ENCODE assay signal across 9 cellular contexts in the genomic region with DNA sequence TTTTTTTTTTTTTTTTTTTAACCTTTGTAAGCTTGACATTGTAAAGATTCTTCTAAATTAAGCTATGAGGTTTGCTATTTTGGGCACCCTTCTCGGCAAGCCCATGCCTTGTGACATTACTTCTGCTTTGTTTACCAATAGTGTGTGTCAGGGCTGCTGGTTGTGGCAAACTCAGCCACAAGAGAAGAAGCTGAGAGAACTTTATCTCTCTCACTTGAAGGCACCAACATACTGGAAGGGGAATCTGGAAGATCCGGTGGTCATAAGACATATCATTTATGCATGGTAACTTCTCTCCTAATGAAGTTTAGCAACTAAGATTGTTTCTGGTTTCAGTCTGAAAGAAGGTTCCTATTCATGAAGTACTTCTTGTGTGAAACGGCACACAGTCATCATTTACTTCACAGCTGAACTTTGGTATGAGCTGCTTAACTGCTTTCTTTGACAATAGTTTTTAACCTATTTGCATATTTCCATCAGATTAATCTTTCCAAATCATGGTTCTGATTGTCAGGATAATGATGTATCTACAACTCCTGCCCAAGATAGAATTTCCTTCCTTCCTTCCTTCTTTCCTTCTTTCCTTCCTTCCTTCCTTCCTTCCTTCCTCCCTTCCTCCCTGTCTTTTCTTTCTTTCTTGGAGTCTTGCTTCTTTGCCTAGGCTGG.
DNase-seq lines count a peak whose midpoint lies in the region; ATAC-seq and TF ChIP-seq lines count a peak whose summit lies in the region.
"Had no signal": no experiment of that assay in that cellular context is flagged by ENCODE, and none has a peak within 500 bp of the region (broad histone marks: within the 10 kb centered on the region; RNA-seq: fewer than 3 reads in every experiment).

No MANE protein-coding gene starts in this region.

- no peaks in the 10 kb centered on the region for H3K36me3 Mint-ChIP-seq in activated T-helper 17 cell treated with anti-CD3 and anti-CD28 coated beads, Interleukin-2, amount 50 U/mL, for 72 hours (ENCODE audit: low read depth)

- intact Hi-C loops in IMR-90 (cut with micrococcal nuclease): no loop called here

- H3K23ac ChIP-seq in IMR-90 (ENCODE audit: low read depth, low read length): no peak overlapping the region

- no peaks in the 10 kb centered on the region for H3K36me3 ChIP-seq in IMR-90 (ENCODE audit: control insufficient read depth, insufficient read depth, low read length)
- H3K36me3 ChIP-seq: adrenal gland had no signal

- H3K4me1 ChIP-seq in IMR-90 (ENCODE audit: control insufficient read depth, insufficient read depth, low read length): peaks cover 2% of the 10 kb centered on the region; the same call in 1 of the 2 replicates
- H3K4me1 ChIP-seq: adrenal gland had no signal

- H3K4me3 ChIP-seq in IMR-90 (ENCODE audit: insufficient read depth, low read depth, low read length): no peak overlapping the region
- H3K4me3 ChIP-seq: adrenal gland had no signal

- no TSS peak for BruUV-seq in IMR-90 (replicated peaks; lab: Mats Ljungman, UMichigan)

- CTCF ChIA-PET in IMR-90 (lab: Yijun Ruan, JAX): no interaction called here

- peak overlapping the region; percentile 51; the same call in 1 of the 2 replicates for H4K5ac ChIP-seq in IMR-90 (ENCODE audit: low read depth, low read length)

- dilution Hi-C loops in IMR-90 (cut with HindIII; ENCODE audit: low sequenced_read_pairs, unreplicated experiment): no loop called here

- in situ Hi-C loops in IMR-90 (cut with MboI; ENCODE audit: low sequenced_read_pairs): no loop called here

- peak overlapping the region; percentile 3; the same call in 1 of the 2 replicates for H2BK120ac ChIP-seq in IMR-90 (ENCODE audit: low read depth, low read length)

- H3K9me3 Mint-ChIP-seq in activated T-helper 17 cell treated with anti-CD3 and anti-CD28 coated beads, Interleukin-2, amount 50 U/mL, for 72 hours: peaks cover 5% of the 10 kb centered on the region

- POLR2A ChIA-PET in IMR-90 (lab: Charles Lee; ENCODE audit: unreplicated experiment): no interaction called here

- H2BK20ac ChIP-seq in IMR-90 (ENCODE audit: low read depth, low read length): no peak overlapping the region; the same call in 1 of the 2 replicates

- no peak overlapping the region for H2BK5ac ChIP-seq in IMR-90 (ENCODE audit: low read depth, low read length, poor library complexity, severe bottlenecking)

- no peak overlapping the region for H3K4ac ChIP-seq in IMR-90 (ENCODE audit: low read depth, low read length)

- H3K27ac Mint-ChIP-seq in activated T-helper 17 cell treated with anti-CD3 and anti-CD28 coated beads, Interleukin-2, amount 50 U/mL, for 72 hours: no peak overlapping the region

- TF ChIP-seq RAD21 in IMR-90 (IDR thresholded peaks at IDR 0.05; ENCODE audit: low read length): no peak

- DNase-seq in IMR-90 (no peak), putamen (ENCODE audit: low spot score) (peak; percentile 25), NCI-H2107 treated with DMSO at 0.1 percent for 48 hours (lab: John Stamatoyannopoulos, UW; ENCODE audit: unreplicated experiment) (no peak), SHP77 (lab: John Stamatoyannopoulos, UW) (no peak)
- no peak for DNase-seq in activated effector memory CD4-positive, alpha-beta T cell treated with Interleukin-2 at 50 U/mL for 16 hours

- no peak overlapping the region for H3K9ac ChIP-seq in IMR-90 (ENCODE audit: low read depth, low read length)

- H3K9me3 ChIP-seq in IMR-90 (ENCODE audit: control insufficient read depth, insufficient read depth, low read length): peaks cover 2% of the 10 kb centered on the region; the same call in 1 of the 2 replicates
- H3K9me3 ChIP-seq: adrenal gland had no signal

- H4K91ac ChIP-seq in IMR-90 (ENCODE audit: insufficient read depth, low read depth, low read length): no peak overlapping the region

- H4K8ac ChIP-seq in IMR-90 (ENCODE audit: low read depth in 2 of 2, low read length in 2 of 2): no peak overlapping the region

- no peaks in the 10 kb centered on the region for H3K27me3 ChIP-seq in IMR-90 (ENCODE audit: control insufficient read depth, insufficient read depth, low read length)
- H3K27me3 ChIP-seq: adrenal gland had no signal

- H3K4me1 Mint-ChIP-seq in activated T-helper 17 cell treated with anti-CD3 and anti-CD28 coated beads, Interleukin-2, amount 50 U/mL, for 72 hours: no peaks in the 10 kb centered on the region

- H2AK9ac ChIP-seq in IMR-90 (replicated peaks; ENCODE audit: low read depth, low read length, poor library complexity): no peak overlapping the region

- no CpG with 5 or more reads among the region's 3 CpGs for WGBS in IMR-90 (ENCODE audit: extremely low coverage in 2 of 2, insufficient read length in 1 of 2), 2 experiments

- no peak overlapping the region for H3K56ac ChIP-seq in IMR-90 (ENCODE audit: extremely low read depth, insufficient read depth, low read length)

- H3K14ac ChIP-seq in IMR-90 (replicated peaks; ENCODE audit: low read depth, low read length): no peak overlapping the region

- no peaks in the 10 kb centered on the region for H3K9me1 ChIP-seq in IMR-90 (ENCODE audit: insufficient read depth, low read length)

- ATAC-seq in GM18909 (IDR thresholded peaks at IDR 0.05; ENCODE audit: poor library complexity, unreplicated experiment): peak; percentile 87
- peak; percentile 83 for ATAC-seq in HG02642 (IDR thresholded peaks at IDR 0.05; ENCODE audit: poor library complexity, unreplicated experiment)
- ATAC-seq in IMR-90 (ENCODE audit: low read depth): no peak
- no peak for ATAC-seq in activated T-helper 17 cell treated with anti-CD3 and anti-CD28 coated beads, Interleukin-2, amount 50 U/mL, for 72 hours (replicated peaks)

- H3K27me3 Mint-ChIP-seq in activated T-helper 17 cell treated with anti-CD3 and anti-CD28 coated beads, Interleukin-2, amount 50 U/mL, for 72 hours: no peaks in the 10 kb centered on the region

- H3K27ac ChIP-seq in IMR-90 (ENCODE audit: insufficient read depth, low read length): no peak overlapping the region
- H3K27ac ChIP-seq: adrenal gland had no signal

- H3K4me3 Mint-ChIP-seq in activated T-helper 17 cell treated with anti-CD3 and anti-CD28 coated beads, Interleukin-2, amount 50 U/mL, for 72 hours: no peak overlapping the region

- H2BK15ac ChIP-seq in IMR-90 (ENCODE audit: low read depth, low read length): no peak overlapping the region

- no peaks in the 10 kb centered on the region for H4K20me1 ChIP-seq in IMR-90 (ENCODE audit: insufficient read depth, low read length)

- no peak overlapping the region for H2AK5ac ChIP-seq in IMR-90 (ENCODE audit: low read depth, low read length)

- no peak for TF ChIP-seq CTCF in IMR-90 (conservative IDR thresholded peaks at IDR 0.05; ENCODE audit: low read depth, low read length)

- peak overlapping the region; percentile 91 for H3K18ac ChIP-seq in IMR-90 (ENCODE audit: low read depth, low read length)

- no peak overlapping the region for H2AFZ ChIP-seq in IMR-90 (replicated peaks; ENCODE audit: low read length, poor library complexity)

- no peak overlapping the region for H3K4me2 ChIP-seq in IMR-90 (ENCODE audit: low read depth, low read length)

- H3K79me1 ChIP-seq in IMR-90 (ENCODE audit: low read depth in 1 of 2, low read length in 2 of 2): no peaks in the 10 kb centered on the region

- no peak for TF ChIP-seq POLR2A in IMR-90 (IDR thresholded peaks at IDR 0.05; ENCODE audit: low read depth, low read length)

TF ChIP-seq in IMR-90, 13 proteins besides CTCF, POLR2A, EP300 and RAD21:
- TF ChIP-seq, protein P1, sequence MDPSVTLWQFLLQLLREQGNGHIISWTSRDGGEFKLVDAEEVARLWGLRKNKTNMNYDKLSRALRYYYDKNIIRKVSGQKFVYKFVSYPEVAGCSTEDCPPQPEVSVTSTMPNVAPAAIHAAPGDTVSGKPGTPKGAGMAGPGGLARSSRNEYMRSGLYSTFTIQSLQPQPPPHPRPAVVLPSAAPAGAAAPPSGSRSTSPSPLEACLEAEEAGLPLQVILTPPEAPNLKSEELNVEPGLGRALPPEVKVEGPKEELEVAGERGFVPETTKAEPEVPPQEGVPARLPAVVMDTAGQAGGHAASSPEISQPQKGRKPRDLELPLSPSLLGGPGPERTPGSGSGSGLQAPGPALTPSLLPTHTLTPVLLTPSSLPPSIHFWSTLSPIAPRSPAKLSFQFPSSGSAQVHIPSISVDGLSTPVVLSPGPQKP (IDR thresholded peaks at IDR 0.05; ENCODE audit: borderline replicate concordance, low read depth, low read length): no peak

Comparison
In these comparisons a context has a peak if more than half of its experiments do, and no peak if none do; other contexts are left out.
1. ATAC-seq: peak in GM18909 (single experiment) and HG02642 (single experiment); none in IMR-90 (single experiment) and activated T-helper 17 cell treated with anti-CD3 and anti-CD28 coated beads, Interleukin-2, amount 50 U/mL, for 72 hours (single experiment).